Comparison of ENCODE assay signal across 1 cellular context in the genomic region with DNA sequence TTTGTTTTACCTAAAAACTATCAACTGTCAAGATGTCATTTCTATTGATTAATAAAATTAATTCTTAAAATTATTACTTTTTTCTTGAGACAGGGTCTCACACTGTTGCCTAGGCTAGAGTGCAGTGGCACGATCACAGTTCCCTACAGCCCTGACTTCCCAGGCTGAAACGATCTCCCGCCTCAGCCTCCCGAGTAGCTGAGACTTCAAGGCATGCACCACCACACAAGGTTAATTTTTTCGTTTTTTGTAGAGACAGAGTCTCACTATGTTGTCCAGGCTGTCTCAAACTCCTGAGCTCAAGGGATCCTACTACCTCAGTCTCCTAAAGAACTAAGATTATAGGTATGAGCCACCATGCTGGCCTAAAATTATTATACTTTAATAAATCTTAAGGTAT.
TF ChIP-seq lines count a peak whose summit lies in the region.

No MANE protein-coding gene starts in this region.

TF ChIP-seq in HepG2, 621 proteins besides CTCF, POLR2A, EP300 and RAD21:
- peak; percentile 94 for TF ChIP-seq RBM22 (optimal IDR thresholded peaks at IDR 0.05; ENCODE audit: low read length)
- no peak for TF ChIP-seq ZNF343 (CRISPR knock-in tag; IDR thresholded peaks at IDR 0.05)
